19 cellular contexts compared by ENCODE assay signal in the genomic region with DNA sequence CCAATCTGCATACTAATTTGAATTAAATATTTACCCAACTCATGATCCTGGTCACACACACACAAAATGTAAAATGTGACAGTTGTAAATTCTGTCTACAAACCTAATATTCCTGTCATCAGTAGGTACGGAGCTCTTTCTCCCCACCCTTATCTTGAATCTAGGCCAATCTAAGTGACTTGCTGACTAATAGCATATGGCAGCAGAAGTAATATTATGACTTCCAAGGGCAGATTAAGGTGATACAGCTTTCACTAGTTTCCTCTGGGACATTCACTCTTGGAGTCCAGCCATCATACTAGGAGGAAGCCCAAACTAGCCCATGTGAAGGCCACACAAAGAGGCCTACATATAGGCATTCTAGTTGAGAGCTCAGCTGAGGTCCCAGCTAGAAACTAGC.
A peak's percentile ranks its signal among the peaks of the same experiment; 100 is the strongest.
DNase-seq lines count a peak whose midpoint lies in the region; ATAC-seq, FAIRE-seq and TF ChIP-seq lines count a peak whose summit lies in the region.
"Had no signal": no experiment of that assay in that cellular context is flagged by ENCODE, and none has a peak within 500 bp of the region (broad histone marks: within the 10 kb centered on the region; RNA-seq: fewer than 3 reads in every experiment).

No MANE protein-coding gene starts in this region.

- H3K27me3 Mint-ChIP-seq in endodermal cell (ENCODE audit: insufficient read depth): no peaks in the 10 kb centered on the region

- TF ChIP-seq CTCF in choroid plexus epithelial cell (conservative IDR thresholded peaks at IDR 0.05; ENCODE audit: low read depth, low read length): no peak
- TF ChIP-seq CTCF in endodermal cell (conservative IDR thresholded peaks at IDR 0.05): no peak

- H3K4me3 Mint-ChIP-seq in endodermal cell: no peak overlapping the region
- H3K4me3 Mint-ChIP-seq: CD14-positive monocyte had no signal

- H3K4me3 ChIP-seq in choroid plexus epithelial cell (ENCODE audit: low read depth, low read length) (no peak overlapping the region), endodermal cell (ENCODE audit: low read length) (no peak overlapping the region)
- H3K4me3 ChIP-seq: GM23248 had no signal

- H3K4me1 Mint-ChIP-seq in endodermal cell: peaks cover 3% of the 10 kb centered on the region

- FAIRE-seq in HTR-8/SVneo (lab: Jason Lieb, UNC): peak; percentile 38
- FAIRE-seq: G401.6 had no signal

- H3K27ac ChIP-seq in endodermal cell (ENCODE audit: low read depth, low read length): no peak overlapping the region
- H3K27ac ChIP-seq: GM23248, HL-60 had no signal

- ATAC-seq in HG02981 (IDR thresholded peaks at IDR 0.05; ENCODE audit: unreplicated experiment) (no peak), HG03108 (IDR thresholded peaks at IDR 0.05; ENCODE audit: unreplicated experiment) (no peak)
- ATAC-seq: Right ventricle myocardium inferior had no signal

- no peak overlapping the region for H3K27ac Mint-ChIP-seq in endodermal cell

- DNase-seq in A172 (ENCODE audit: low spot score) (peak; percentile 4), HTR-8/SVneo (ENCODE audit: insufficient read length, low spot score) (no peak), choroid plexus epithelial cell (ENCODE audit: low read depth) (peak; percentile 6), iris pigment epithelial cell (ENCODE audit: low read depth) (peak; percentile 7), NCI-H128 (lab: John Stamatoyannopoulos, UW; ENCODE audit: unreplicated experiment) (no peak), endodermal cell (no peak)
- DNase-seq: COR-L47, GM23248, KG1, NCI-H1092 treated with DMSO at 0.1 percent for 48 hours, NCI-H1694 treated with DMSO at 0.1 percent for 48 hours, NCI-H446 treated with DMSO at 0.1 percent for 48 hours, NCI-H748 treated with DMSO at 0.1 percent for 48 hours had no signal

- no peak overlapping the region for H3K9ac ChIP-seq in endodermal cell (ENCODE audit: extremely low read depth, low read length, poor library complexity, severe bottlenecking)
- H3K9ac ChIP-seq: GM23248 had no signal

- WGBS in endodermal cell (ENCODE audit: insufficient coverage in 1 of 2, insufficient read length in 1 of 2), 2 experiments: 100% methylated on average over 1 of the region's 1 CpG

- H3K9me3 ChIP-seq in endodermal cell (ENCODE audit: control insufficient read depth, low read length): no peaks in the 10 kb centered on the region

- no peaks in the 10 kb centered on the region for H3K27me3 ChIP-seq in endodermal cell (ENCODE audit: control insufficient read depth, insufficient read depth, low read length, poor library complexity, severe bottlenecking)

- peaks cover 17% of the 10 kb centered on the region for H3K36me3 Mint-ChIP-seq in endodermal cell (ENCODE audit: low read depth)

- no peaks in the 10 kb centered on the region for H3K9me3 Mint-ChIP-seq in endodermal cell
- H3K9me3 Mint-ChIP-seq: CD14-positive monocyte had no signal

- H3K36me3 ChIP-seq in endodermal cell (ENCODE audit: control insufficient read depth, insufficient read depth, low read length): peaks cover 49% of the 10 kb centered on the region

- no peaks in the 10 kb centered on the region for H3K4me1 ChIP-seq in endodermal cell (ENCODE audit: control insufficient read depth, insufficient read depth, low read length)

Comparison
In these comparisons a context has a peak if more than half of its experiments do, and no peak if none do; other contexts are left out.
1. DNase-seq: peak in A172 (single experiment), choroid plexus epithelial cell (single experiment) and iris pigment epithelial cell (single experiment); none in HTR-8/SVneo (single experiment), NCI-H128 (single experiment) and endodermal cell (single experiment).